Comparison of ENCODE assay signal across 8 cellular contexts in the genomic region with DNA sequence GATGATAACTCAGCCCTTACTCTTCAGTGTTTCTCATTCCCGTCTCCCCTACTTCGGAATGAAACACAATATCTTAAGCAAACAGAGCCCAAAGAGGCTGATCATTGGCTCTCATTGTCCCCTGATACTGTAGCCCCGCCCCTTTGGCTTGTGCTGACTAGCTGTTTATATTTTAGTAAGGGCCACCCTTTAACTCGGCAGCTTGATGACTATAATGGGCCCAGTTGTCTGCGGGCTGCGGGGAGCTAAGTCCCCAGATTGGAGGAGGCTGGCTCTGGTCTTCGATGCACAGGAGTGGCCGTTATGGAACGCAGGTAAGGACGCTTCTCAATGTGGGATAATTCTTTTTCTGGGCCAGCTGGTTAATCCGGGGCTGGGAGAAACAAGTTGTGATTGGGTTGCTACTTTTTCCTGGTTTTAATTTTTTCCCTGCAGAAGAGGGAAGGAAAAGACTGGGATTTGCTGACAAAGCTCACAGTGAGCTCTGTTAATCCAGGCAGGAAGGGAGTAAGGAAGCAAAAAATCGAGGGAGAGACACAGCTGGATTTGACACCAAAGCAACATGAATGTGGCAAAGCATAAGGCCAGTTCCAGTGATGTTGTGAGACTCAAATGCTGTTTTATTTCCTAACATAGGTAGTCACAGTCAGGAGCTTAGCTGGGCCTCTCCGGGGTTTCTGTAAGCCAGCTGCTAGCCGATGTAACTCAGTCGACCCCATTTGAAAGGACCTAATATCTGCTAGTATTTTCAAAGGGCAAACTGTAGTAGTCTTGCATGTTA. TPM values are rescaled to one million over a fixed set of nuclear protein-coding genes. Genes with fewer than 3 reads are reported as not detected.
A peak's percentile ranks its signal among the peaks of the same experiment; 100 is the strongest.
DNase-seq lines count a peak whose midpoint lies in the region; ATAC-seq lines count a peak whose summit lies in the region.

A gene (plus strand): TSS at position 197 of the 781 bp plus-strand sequence. CDS start 88 bp downstream, at position 285.

- no peak within 1 kb of the TSS for H3K27ac Mint-ChIP-seq in activated CD8-positive, alpha-beta T cell treated with anti-CD3 and anti-CD28 coated beads, Interleukin-2, amount 10 ng/mL, durations not matched to agents 7 days and 5 days

- peak; percentile 42 for DNase-seq in DMS53 treated with DMSO at 0.1 percent for 48 hours (lab: John Stamatoyannopoulos, UW; ENCODE audit: unreplicated experiment)
- DNase-seq in HuH-7.5 (ENCODE audit: low spot score): peak; percentile 25
- DNase-seq in activated CD8-positive, alpha-beta T cell treated with anti-CD3 and anti-CD28 coated beads, Interleukin-2, amount 10 ng/mL, durations not matched to agents 7 days and 5 days: no peak
- DNase-seq in glomerular visceral epithelial cell (ENCODE audit: extremely low spot score): peak; percentile 23
- DNase-seq in non-pigmented ciliary epithelial cell (ENCODE audit: low read depth): peak; percentile 57
- DNase-seq in NCI-H2196 (lab: John Stamatoyannopoulos, UW; ENCODE audit: unreplicated experiment): no peak
- DNase-seq in NCI-H187 treated with DMSO at 0.1 percent for 48 hours (lab: John Stamatoyannopoulos, UW): no peak

- no peaks in the 10 kb centered on the region for H3K36me3 Mint-ChIP-seq in activated CD8-positive, alpha-beta T cell treated with anti-CD3 and anti-CD28 coated beads, Interleukin-2, amount 10 ng/mL, durations not matched to agents 7 days and 5 days (ENCODE audit: low read depth)

- peaks cover 25% of the 10 kb centered on the region for H3K4me1 Mint-ChIP-seq in activated CD8-positive, alpha-beta T cell treated with anti-CD3 and anti-CD28 coated beads, Interleukin-2, amount 10 ng/mL, durations not matched to agents 7 days and 5 days (ENCODE audit: low read depth)

- peak within 1 kb of the TSS; percentile 22 for H3K4me3 Mint-ChIP-seq in activated CD8-positive, alpha-beta T cell treated with anti-CD3 and anti-CD28 coated beads, Interleukin-2, amount 10 ng/mL, durations not matched to agents 7 days and 5 days

- no peaks in the 10 kb centered on the region for H3K9me3 Mint-ChIP-seq in activated CD8-positive, alpha-beta T cell treated with anti-CD3 and anti-CD28 coated beads, Interleukin-2, amount 10 ng/mL, durations not matched to agents 7 days and 5 days (ENCODE audit: insufficient read depth)

- ATAC-seq in activated CD8-positive, alpha-beta T cell treated with anti-CD3 and anti-CD28 coated beads, Interleukin-2, amount 10 ng/mL, durations not matched to agents 7 days and 5 days: no peak
- ATAC-seq in HG02678 (IDR thresholded peaks at IDR 0.05; ENCODE audit: unreplicated experiment): no peak

- CTCF ChIA-PET in activated CD8-positive, alpha-beta T cell treated with anti-CD3 and anti-CD28 coated beads, Interleukin-2, amount 10 ng/mL, durations not matched to agents 7 days and 5 days (lab: Charles Lee): interaction anchor here (0.9 to 1.2 kb wide), 2 partner anchors 13 to 45 kb away, joined by 3 to 4 read pairs; no protein-coding TSS in a partner anchor

- POLR2A ChIA-PET in activated CD8-positive, alpha-beta T cell treated with anti-CD3 and anti-CD28 coated beads, Interleukin-2, amount 10 ng/mL, durations not matched to agents 7 days and 5 days (lab: Charles Lee): no interaction called here

- H3K27me3 Mint-ChIP-seq in activated CD8-positive, alpha-beta T cell treated with anti-CD3 and anti-CD28 coated beads, Interleukin-2, amount 10 ng/mL, durations not matched to agents 7 days and 5 days (ENCODE audit: low read depth): peaks cover 20% of the 10 kb centered on the region

RNA-seq across cellular contexts. Expression of the gene that starts here (rescaled TPM):
- total RNA-seq in activated CD8-positive, alpha-beta T cell treated with anti-CD3 and anti-CD28 coated beads, Interleukin-2, amount 10 ng/mL, durations not matched to agents 7 days and 5 days: under 1 TPM; 0.13 to 0.18 TPM

Comparison
In these comparisons a context has a peak if more than half of its experiments do, and no peak if none do; other contexts are left out.
1. DNase-seq: peak in DMS53 treated with DMSO at 0.1 percent for 48 hours (single experiment), HuH-7.5 (single experiment), glomerular visceral epithelial cell (single experiment) and non-pigmented ciliary epithelial cell (single experiment); none in activated CD8-positive, alpha-beta T cell treated with anti-CD3 and anti-CD28 coated beads, Interleukin-2, amount 10 ng/mL, durations not matched to agents 7 days and 5 days (single experiment), NCI-H2196 (single experiment) and NCI-H187 treated with DMSO at 0.1 percent for 48 hours (single experiment).